1 cellular context compared by ENCODE assay signal in the genomic region with DNA sequence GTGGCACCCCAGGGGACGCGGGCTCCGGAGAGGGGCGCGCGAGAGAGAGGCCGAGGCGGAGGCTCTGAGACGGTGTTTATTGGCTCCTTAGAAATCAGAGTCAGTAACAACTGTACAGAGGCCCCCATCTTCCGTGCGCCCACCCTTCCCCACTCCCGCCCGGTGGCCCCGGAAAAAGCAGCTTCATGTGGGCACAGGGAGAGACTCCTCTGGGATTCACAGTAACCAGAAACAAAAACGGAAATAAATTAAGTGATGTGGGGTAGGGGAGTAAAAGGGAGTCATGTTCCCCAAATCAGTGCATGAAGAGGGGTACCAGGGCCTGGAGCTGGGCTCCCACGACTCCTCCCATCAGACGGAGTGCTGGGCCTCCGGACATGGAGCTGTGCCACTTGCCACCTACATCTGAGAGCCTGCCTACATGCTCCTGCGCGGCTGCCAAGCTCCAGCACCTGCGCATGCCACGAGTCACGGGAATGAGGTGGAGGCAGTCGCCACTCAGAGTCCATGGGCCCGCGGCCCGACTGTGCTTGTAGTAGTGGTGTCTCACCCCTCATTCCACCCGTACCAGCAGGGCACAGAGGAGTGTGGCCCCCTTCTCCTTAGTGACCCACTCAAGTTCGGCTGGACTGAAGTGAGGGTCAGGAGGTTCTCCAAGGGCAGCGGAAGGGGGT.
TF ChIP-seq lines count a peak whose summit lies in the region.

No MANE protein-coding gene starts in this region.

TF ChIP-seq in K562, 482 proteins besides CTCF, POLR2A, EP300 and RAD21:
- TF ChIP-seq TAF1 (IDR thresholded peaks at IDR 0.05; ENCODE audit: control insufficient read depth, extremely low read depth, insufficient read depth, low read length, severe bottlenecking) (no peak), PHF21A (IDR thresholded peaks at IDR 0.05; ENCODE audit: borderline replicate concordance, low read depth) (0 out of 2 replicates have a peak, but pooled peaks have one; percentile 40), SUPT5H (IDR thresholded peaks at IDR 0.05) (0 out of 2 replicates have a peak, but pooled peaks have one; percentile 4), POLR2B (IDR thresholded peaks at IDR 0.05; ENCODE audit: low read depth, partially characterized antibody) (peak; percentile 11), ATF1 (CRISPR knock-in tag; IDR thresholded peaks at IDR 0.05) (no peak), ATF1 (tag; IDR thresholded peaks at IDR 0.05) (peak; percentile 29; the same call in 1 of the 2 replicates), KDM5B (IDR thresholded peaks at IDR 0.05; ENCODE audit: insufficient replicate concordance, low read depth, low read length) (no peak), ZFX (CRISPR knock-in tag; IDR thresholded peaks at IDR 0.05) (peak; percentile 8; the same call in 1 of the 2 replicates), PURB (CRISPR knock-in tag; IDR thresholded peaks at IDR 0.05; ENCODE audit: low read depth) (no peak), ZNF830 (CRISPR knock-in tag; IDR thresholded peaks at IDR 0.05) (no peak), ETS2 (tag; IDR thresholded peaks at IDR 0.05; ENCODE audit: borderline replicate concordance, poor library complexity, severe bottlenecking) (no peak), ELF2 (CRISPR knock-in tag; IDR thresholded peaks at IDR 0.05) (no peak), POLR2AphosphoS5 (IDR thresholded peaks at IDR 0.05; ENCODE audit: control insufficient read depth, insufficient read depth, low read depth, low read length) (no peak), DDX20 (tag; IDR thresholded peaks at IDR 0.05; ENCODE audit: low read depth) (no peak), C11orf30 (IDR thresholded peaks at IDR 0.05; ENCODE audit: low read depth) (peak; percentile 2; the same call in 1 of the 2 replicates), L3MBTL2 (IDR thresholded peaks at IDR 0.05) (0 out of 2 replicates have a peak, but pooled peaks have one; percentile 3), NR2C2 (CRISPR knock-in tag; IDR thresholded peaks at IDR 0.05) (no peak), NR2C2 (tag; IDR thresholded peaks at IDR 0.05) (peak; percentile 87), KLF16 (IDR thresholded peaks at IDR 0.05) (0 out of 2 replicates have a peak, but pooled peaks have one; percentile 1)
- TF ChIP-seq, protein P1, sequence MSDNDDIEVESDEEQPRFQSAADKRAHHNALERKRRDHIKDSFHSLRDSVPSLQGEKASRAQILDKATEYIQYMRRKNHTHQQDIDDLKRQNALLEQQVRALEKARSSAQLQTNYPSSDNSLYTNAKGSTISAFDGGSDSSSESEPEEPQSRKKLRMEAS (CRISPR knock-in tag; IDR thresholded peaks at IDR 0.05), result peak; percentile 2; the same call in 1 of the 2 replicates
- TF ChIP-seq, protein P2, sequence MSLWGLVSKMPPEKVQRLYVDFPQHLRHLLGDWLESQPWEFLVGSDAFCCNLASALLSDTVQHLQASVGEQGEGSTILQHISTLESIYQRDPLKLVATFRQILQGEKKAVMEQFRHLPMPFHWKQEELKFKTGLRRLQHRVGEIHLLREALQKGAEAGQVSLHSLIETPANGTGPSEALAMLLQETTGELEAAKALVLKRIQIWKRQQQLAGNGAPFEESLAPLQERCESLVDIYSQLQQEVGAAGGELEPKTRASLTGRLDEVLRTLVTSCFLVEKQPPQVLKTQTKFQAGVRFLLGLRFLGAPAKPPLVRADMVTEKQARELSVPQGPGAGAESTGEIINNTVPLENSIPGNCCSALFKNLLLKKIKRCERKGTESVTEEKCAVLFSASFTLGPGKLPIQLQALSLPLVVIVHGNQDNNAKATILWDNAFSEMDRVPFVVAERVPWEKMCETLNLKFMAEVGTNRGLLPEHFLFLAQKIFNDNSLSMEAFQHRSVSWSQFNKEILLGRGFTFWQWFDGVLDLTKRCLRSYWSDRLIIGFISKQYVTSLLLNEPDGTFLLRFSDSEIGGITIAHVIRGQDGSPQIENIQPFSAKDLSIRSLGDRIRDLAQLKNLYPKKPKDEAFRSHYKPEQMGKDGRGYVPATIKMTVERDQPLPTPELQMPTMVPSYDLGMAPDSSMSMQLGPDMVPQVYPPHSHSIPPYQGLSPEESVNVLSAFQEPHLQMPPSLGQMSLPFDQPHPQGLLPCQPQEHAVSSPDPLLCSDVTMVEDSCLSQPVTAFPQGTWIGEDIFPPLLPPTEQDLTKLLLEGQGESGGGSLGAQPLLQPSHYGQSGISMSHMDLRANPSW (CRISPR knock-in tag; IDR thresholded peaks at IDR 0.05), result no peak
- TF ChIP-seq, protein P3, sequence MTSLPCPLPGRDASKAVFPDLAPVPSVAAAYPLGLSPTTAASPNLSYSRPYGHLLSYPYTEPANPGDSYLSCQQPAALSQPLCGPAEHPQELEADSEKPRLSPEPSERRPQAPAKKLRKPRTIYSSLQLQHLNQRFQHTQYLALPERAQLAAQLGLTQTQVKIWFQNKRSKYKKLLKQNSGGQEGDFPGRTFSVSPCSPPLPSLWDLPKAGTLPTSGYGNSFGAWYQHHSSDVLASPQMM (CRISPR knock-in tag; IDR thresholded peaks at IDR 0.05), result no peak
- TF ChIP-seq, protein P4, sequence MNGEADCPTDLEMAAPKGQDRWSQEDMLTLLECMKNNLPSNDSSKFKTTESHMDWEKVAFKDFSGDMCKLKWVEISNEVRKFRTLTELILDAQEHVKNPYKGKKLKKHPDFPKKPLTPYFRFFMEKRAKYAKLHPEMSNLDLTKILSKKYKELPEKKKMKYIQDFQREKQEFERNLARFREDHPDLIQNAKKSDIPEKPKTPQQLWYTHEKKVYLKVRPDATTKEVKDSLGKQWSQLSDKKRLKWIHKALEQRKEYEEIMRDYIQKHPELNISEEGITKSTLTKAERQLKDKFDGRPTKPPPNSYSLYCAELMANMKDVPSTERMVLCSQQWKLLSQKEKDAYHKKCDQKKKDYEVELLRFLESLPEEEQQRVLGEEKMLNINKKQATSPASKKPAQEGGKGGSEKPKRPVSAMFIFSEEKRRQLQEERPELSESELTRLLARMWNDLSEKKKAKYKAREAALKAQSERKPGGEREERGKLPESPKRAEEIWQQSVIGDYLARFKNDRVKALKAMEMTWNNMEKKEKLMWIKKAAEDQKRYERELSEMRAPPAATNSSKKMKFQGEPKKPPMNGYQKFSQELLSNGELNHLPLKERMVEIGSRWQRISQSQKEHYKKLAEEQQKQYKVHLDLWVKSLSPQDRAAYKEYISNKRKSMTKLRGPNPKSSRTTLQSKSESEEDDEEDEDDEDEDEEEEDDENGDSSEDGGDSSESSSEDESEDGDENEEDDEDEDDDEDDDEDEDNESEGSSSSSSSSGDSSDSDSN (IDR thresholded peaks at IDR 0.05; ENCODE audit: borderline replicate concordance in 1 of 2, low read depth in 2 of 2, low read length in 2 of 2), result 0 out of 4 replicates have a peak, but pooled peaks of 1 of the 2 experiments have one; percentile 1
